ENCODE assay signal across 9 cellular contexts in the genomic region with DNA sequence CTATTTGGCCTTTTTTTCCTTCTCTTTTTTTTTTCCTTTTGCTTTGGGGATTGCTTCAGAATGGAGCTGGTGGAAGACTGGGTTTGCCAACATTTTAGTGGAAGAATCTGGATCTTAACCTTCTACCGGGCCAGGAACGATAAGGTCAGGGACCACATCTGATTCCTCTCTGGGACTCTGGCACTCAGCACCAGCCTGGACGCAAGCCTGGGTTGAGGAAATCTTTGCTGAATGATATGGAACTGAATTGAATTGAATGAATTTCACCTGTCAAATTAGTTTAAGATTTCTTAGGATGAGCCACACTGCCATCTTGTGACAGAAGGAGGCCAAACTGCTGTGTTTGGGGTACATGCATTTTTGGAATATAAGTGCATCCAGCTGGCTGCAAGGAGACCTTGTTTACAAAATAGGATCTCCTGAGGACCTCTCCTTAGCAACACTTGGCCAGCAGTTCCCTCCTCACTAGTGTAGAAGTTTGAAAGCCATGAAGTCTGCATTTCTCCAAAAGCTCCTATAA. TPM values are rescaled to one million over a fixed set of nuclear protein-coding genes. Genes with fewer than 3 reads are reported as not detected.
DNase-seq lines count a peak whose midpoint lies in the region; ATAC-seq and TF ChIP-seq lines count a peak whose summit lies in the region.
"Had no signal": no experiment of that assay in that cellular context is flagged by ENCODE, and none has a peak within 500 bp of the region (broad histone marks: within the 10 kb centered on the region; RNA-seq: fewer than 3 reads in every experiment).

No MANE protein-coding gene starts in this region.

- H3K79me2 ChIP-seq in hepatocyte, result no peaks in the 10 kb centered on the region

- no peaks in the 10 kb centered on the region for H3K27me3 ChIP-seq in CD4-positive, alpha-beta memory T cell (ENCODE audit: insufficient read depth, low read length)
- H3K27me3 ChIP-seq in RWPE2 (ENCODE audit: insufficient read depth, poor library complexity, severe bottlenecking), result no peaks in the 10 kb centered on the region
- H3K27me3 ChIP-seq in hepatocyte, result no peaks in the 10 kb centered on the region

- ATAC-seq in RWPE2 (ENCODE audit: low read depth) (no peak), GM18907 (IDR thresholded peaks at IDR 0.05; ENCODE audit: unreplicated experiment) (no peak), GM21515 (IDR thresholded peaks at IDR 0.05; ENCODE audit: unreplicated experiment) (no peak)

- intact Hi-C loops in CD4-positive, alpha-beta memory T cell (cut with micrococcal nuclease), result loop anchor here (1.0 kb wide), 3 partner anchors 127 to 248 kb away; no protein-coding TSS in a partner anchor

- H3K4me1 ChIP-seq in CD4-positive, alpha-beta memory T cell (ENCODE audit: insufficient read depth, low read length), result peaks cover 42% of the 10 kb centered on the region
- H3K4me1 ChIP-seq in RWPE2 (ENCODE audit: insufficient read depth, poor library complexity, severe bottlenecking), result no peaks in the 10 kb centered on the region
- no peaks in the 10 kb centered on the region for H3K4me1 ChIP-seq in hepatocyte (ENCODE audit: insufficient read depth)

- H3K9me2 ChIP-seq in hepatocyte (replicated peaks; ENCODE audit: insufficient read depth), result no peaks in the 10 kb centered on the region

- peak overlapping the region in 6 of 7 donors; percentile 48 to 92 (median 70) for H3K27ac Mint-ChIP-seq in CD4-positive, alpha-beta memory T cell

- CTCF ChIA-PET in CD4-positive, alpha-beta memory T cell (lab: Charles Lee; ENCODE audit: partially characterized antibody), result interaction anchor here (0.5 to 17.0 kb wide), 20 partner anchors 9 to 800 kb away, joined by 3 to 614 read pairs (median 4); a partner anchor contains a TSS

- no peak overlapping the region for H3K4me3 ChIP-seq in CD4-positive, alpha-beta memory T cell (ENCODE audit: low read length in 2 of 2)
- no peak overlapping the region for H3K4me3 ChIP-seq in RWPE2 (ENCODE audit: severe bottlenecking)
- no peak overlapping the region for H3K4me3 ChIP-seq in hepatocyte

- H4K20me1 ChIP-seq in hepatocyte (ENCODE audit: insufficient read depth, poor library complexity, severe bottlenecking), result no peaks in the 10 kb centered on the region

- H2AFZ ChIP-seq in hepatocyte, result no peak overlapping the region

- H3K36me3 ChIP-seq in CD4-positive, alpha-beta memory T cell (ENCODE audit: insufficient read depth, low read length), result no peaks in the 10 kb centered on the region
- H3K36me3 ChIP-seq in RWPE2 (ENCODE audit: low read depth), result no peaks in the 10 kb centered on the region
- H3K36me3 ChIP-seq in hepatocyte (replicated peaks; ENCODE audit: insufficient read depth, low read depth), result no peaks in the 10 kb centered on the region

- H3K9me3 ChIP-seq in CD4-positive, alpha-beta memory T cell (ENCODE audit: control insufficient read depth in 1 of 2, low read length in 2 of 2), result no peaks in the 10 kb centered on the region
- H3K9me3 ChIP-seq in RWPE2 (ENCODE audit: severe bottlenecking) (no peaks in the 10 kb centered on the region), hepatocyte (ENCODE audit: low read depth) (no peaks in the 10 kb centered on the region)

- H3K4me2 ChIP-seq in hepatocyte, result no peak overlapping the region

- peaks cover 21 to 36% of the 10 kb centered on the region in 2 donors for H3K36me3 Mint-ChIP-seq in CD4-positive, alpha-beta memory T cell

- 97% methylated on average over 3 of the region's 3 CpGs for WGBS in hepatocyte (ENCODE audit: low lambda C conversion rate, missing lambda C conversion rate)

- DNase-seq in CD4-positive, alpha-beta memory T cell, result peak in 4 of 5 donors; percentile 22 to 32 (median 31)
- peak; percentile 9 for DNase-seq in RWPE2 (ENCODE audit: low spot score)
- no peak for DNase-seq in hepatocyte (ENCODE audit: low spot score)
- no peak for DNase-seq in NCI-H2029 (lab: John Stamatoyannopoulos, UW)
- DNase-seq in caudate nucleus (lab: John Stamatoyannopoulos, UW), result no peak
- DNase-seq: stimulated activated CD4-positive, alpha-beta T cell treated with anti-CD3 and anti-CD28 coated beads, Interleukin-4, amount 100 ng/mL, for 1 hour had no signal

- POLR2A ChIA-PET in CD4-positive, alpha-beta memory T cell (lab: Charles Lee; ENCODE audit: partially characterized antibody), result interaction anchor here (0.8 to 2.6 kb wide), 8 partner anchors 9 to 130 kb away, joined by 3 to 17 read pairs (median 3); no protein-coding TSS in a partner anchor

- TF ChIP-seq CTCF in GM12872 (IDR thresholded peaks at IDR 0.05; ENCODE audit: insufficient read depth, low read depth, low read length) (peak; percentile 55), RWPE2 (IDR thresholded peaks at IDR 0.05; ENCODE audit: poor library complexity, severe bottlenecking) (peak; percentile 61), hepatocyte (IDR thresholded peaks at IDR 0.05; ENCODE audit: poor library complexity) (peak; percentile 34)

- H3K27ac ChIP-seq in CD4-positive, alpha-beta memory T cell (ENCODE audit: low read depth, low read length), result no peak overlapping the region
- H3K27ac ChIP-seq in RWPE2 (ENCODE audit: poor library complexity, severe bottlenecking) (no peak overlapping the region), hepatocyte (no peak overlapping the region), caudate nucleus (ENCODE audit: low read depth, low read length) (no peak overlapping the region)

- no peaks in the 10 kb centered on the region for H3K27me3 Mint-ChIP-seq in CD4-positive, alpha-beta memory T cell

- H3K4me1 Mint-ChIP-seq in CD4-positive, alpha-beta memory T cell, result peaks cover 22 to 50% (median 33%) of the 10 kb centered on the region in 4 donors

- H3K9me3 Mint-ChIP-seq in CD4-positive, alpha-beta memory T cell, result no peaks in the 10 kb centered on the region

- H3K4me3 Mint-ChIP-seq in CD4-positive, alpha-beta memory T cell, result no peak overlapping the region

RNA-seq across cellular contexts. Expression of a gene that starts 30.4 kb away (rescaled TPM):
- under 1 TPM; 0.15 to 0.22 TPM for total RNA-seq in CD4-positive, alpha-beta memory T cell
- polyA plus RNA-seq in CD4-positive, alpha-beta memory T cell, result under 1 TPM; 0.10 to 0.30 TPM
- 0.16 TPM in 1 of 2 replicates, not detected in the other for total RNA-seq in hepatocyte
- 0.12 and 0.64 TPM in 2 replicates for polyA plus RNA-seq in hepatocyte

Comparison
In these comparisons a context has a peak if more than half of its experiments do, and no peak if none do; other contexts are left out.
1. DNase-seq: peak in CD4-positive, alpha-beta memory T cell (4 of 5) and RWPE2 (single experiment); none in hepatocyte (single experiment), NCI-H2029 (single experiment) and caudate nucleus (0 of 61).
2. Peak in every context shown above with its lines, with median percentiles within 50 percentile points of each other: CTCF ChIP-seq.